In genomic region chr17:6374271-6374691, GRCh38 we compare ENCODE assay signal across 11 cellular contexts.
A peak's percentile ranks its signal among the peaks of the same experiment; 100 is the strongest.
DNase-seq lines count a peak whose midpoint lies in the region; ATAC-seq, FAIRE-seq and TF ChIP-seq lines count a peak whose summit lies in the region.
"Had no signal": no experiment of that assay in that cellular context is flagged by ENCODE, and none has a peak within 500 bp of the region (broad histone marks: within the 10 kb centered on the region; RNA-seq: fewer than 3 reads in every experiment).

No MANE protein-coding gene starts in this region.

- ATAC-seq in stimulated activated naive B cell treated with anti-CD40 and anti-IgM and Interleukin-4, amounts not matched to agents 10 μg/mL and 1 μg/mL and 100 μg/mL, for 72 hours (replicated peaks): peak; percentile 70 to 76
- ATAC-seq in HG03354 (IDR thresholded peaks at IDR 0.05; ENCODE audit: poor library complexity, severe bottlenecking, unreplicated experiment): no peak
- ATAC-seq: naive thymus-derived CD4-positive, alpha-beta T cell had no signal

- H4K20me1 ChIP-seq in hepatocyte (ENCODE audit: insufficient read depth, poor library complexity, severe bottlenecking): no peaks in the 10 kb centered on the region

- peak overlapping the region; percentile 47 for H3K4me2 ChIP-seq in hepatocyte

- no peak overlapping the region for H3K4me3 ChIP-seq in hepatocyte
- no peak overlapping the region for H3K4me3 ChIP-seq in MG63
- H3K4me3 ChIP-seq: SK-N-MC had no signal

- H3K4me3 Mint-ChIP-seq in activated naive CD4-positive, alpha-beta T cell treated with anti-CD3 and anti-CD28 coated beads for 36 hours: peak overlapping the region; percentile 23
- H3K4me3 Mint-ChIP-seq in stimulated activated naive B cell treated with anti-CD40 and anti-IgM and Interleukin-4, amounts not matched to agents 10 μg/mL and 1 μg/mL and 100 μg/mL, for 72 hours: peak overlapping the region; percentile 0 to 45
- H3K4me3 Mint-ChIP-seq: activated CD8-positive, alpha-beta memory T cell treated with anti-CD3 and anti-CD28 coated beads, Interleukin-2, amount 10 ng/mL, durations not matched to agents 7 days and 5 days; naive thymus-derived CD4-positive, alpha-beta T cell had no signal

- H3K27ac ChIP-seq in hepatocyte: peak overlapping the region; percentile 74
- H3K27ac ChIP-seq: SK-N-MC had no signal

- H2AFZ ChIP-seq in hepatocyte: no peak overlapping the region

- no peaks in the 10 kb centered on the region for H3K36me3 Mint-ChIP-seq in activated naive CD4-positive, alpha-beta T cell treated with anti-CD3 and anti-CD28 coated beads for 36 hours (ENCODE audit: low read depth)
- H3K36me3 Mint-ChIP-seq in stimulated activated naive B cell treated with anti-CD40 and anti-IgM and Interleukin-4, amounts not matched to agents 10 μg/mL and 1 μg/mL and 100 μg/mL, for 72 hours: no peaks in the 10 kb centered on the region
- H3K36me3 Mint-ChIP-seq: activated CD8-positive, alpha-beta memory T cell treated with anti-CD3 and anti-CD28 coated beads, Interleukin-2, amount 10 ng/mL, durations not matched to agents 7 days and 5 days; naive thymus-derived CD4-positive, alpha-beta T cell had no signal

- no peak for FAIRE-seq in HTR-8/SVneo (lab: Jason Lieb, UNC)

- no peak for TF ChIP-seq CTCF in hepatocyte (IDR thresholded peaks at IDR 0.05; ENCODE audit: poor library complexity)

- H3K4me1 Mint-ChIP-seq in activated naive CD4-positive, alpha-beta T cell treated with anti-CD3 and anti-CD28 coated beads for 36 hours (ENCODE audit: low read depth): peaks cover 21% of the 10 kb centered on the region
- peaks cover 11 to 18% of the 10 kb centered on the region in 2 donors for H3K4me1 Mint-ChIP-seq in stimulated activated naive B cell treated with anti-CD40 and anti-IgM and Interleukin-4, amounts not matched to agents 10 μg/mL and 1 μg/mL and 100 μg/mL, for 72 hours

- H3K27ac Mint-ChIP-seq in activated naive CD4-positive, alpha-beta T cell treated with anti-CD3 and anti-CD28 coated beads for 36 hours: peak overlapping the region; percentile 86
- peak overlapping the region; percentile 82 for H3K27ac Mint-ChIP-seq in stimulated activated naive B cell treated with anti-CD40 and anti-IgM and Interleukin-4, amounts not matched to agents 10 μg/mL and 1 μg/mL and 100 μg/mL, for 72 hours
- H3K27ac Mint-ChIP-seq: activated CD8-positive, alpha-beta memory T cell treated with anti-CD3 and anti-CD28 coated beads, Interleukin-2, amount 10 ng/mL, durations not matched to agents 7 days and 5 days; naive thymus-derived CD4-positive, alpha-beta T cell had no signal

- intact Hi-C loops in activated naive CD4-positive, alpha-beta T cell treated with anti-CD3 and anti-CD28 coated beads for 36 hours (cut with micrococcal nuclease): loop anchor here (2.0 to 5.0 kb wide), 4 partner anchors 38 to 789 kb away; partner anchors contain the start of genes C17orf100, MED31 and NLRP1

- no peaks in the 10 kb centered on the region for H3K9me3 Mint-ChIP-seq in activated naive CD4-positive, alpha-beta T cell treated with anti-CD3 and anti-CD28 coated beads for 36 hours
- no peaks in the 10 kb centered on the region for H3K9me3 Mint-ChIP-seq in stimulated activated naive B cell treated with anti-CD40 and anti-IgM and Interleukin-4, amounts not matched to agents 10 μg/mL and 1 μg/mL and 100 μg/mL, for 72 hours

- DNase-seq in activated naive CD4-positive, alpha-beta T cell treated with anti-CD3 and anti-CD28 coated beads for 36 hours: peak; percentile 35
- DNase-seq in activated naive CD4-positive, alpha-beta T cell treated with anti-CD3 and anti-CD28 coated beads, Interleukin-2, amount 50 U/mL, for 16 hours: no peak
- DNase-seq in RPMI7951 (ENCODE audit: low read depth) (peak; percentile 65), hepatocyte (ENCODE audit: low spot score) (peak; percentile 58), MG63 (no peak), HTR-8/SVneo (ENCODE audit: insufficient read length, low spot score) (no peak)
- no peak for DNase-seq in stimulated activated naive B cell treated with anti-CD40 and anti-IgM and Interleukin-4, amounts not matched to agents 10 μg/mL and 1 μg/mL and 100 μg/mL, for 72 hours

- CTCF ChIA-PET in activated naive CD4-positive, alpha-beta T cell treated with anti-CD3 and anti-CD28 coated beads for 36 hours (lab: Charles Lee): no interaction called here

- H3K27me3 ChIP-seq in hepatocyte: no peaks in the 10 kb centered on the region
- H3K27me3 ChIP-seq in MG63: no peaks in the 10 kb centered on the region

- peaks cover 22% of the 10 kb centered on the region for H3K27me3 Mint-ChIP-seq in activated naive CD4-positive, alpha-beta T cell treated with anti-CD3 and anti-CD28 coated beads for 36 hours (ENCODE audit: low read depth)
- H3K27me3 Mint-ChIP-seq in stimulated activated naive B cell treated with anti-CD40 and anti-IgM and Interleukin-4, amounts not matched to agents 10 μg/mL and 1 μg/mL and 100 μg/mL, for 72 hours: peaks cover 24 to 40% of the 10 kb centered on the region in 2 donors

- H3K9me2 ChIP-seq in hepatocyte (replicated peaks; ENCODE audit: insufficient read depth): no peaks in the 10 kb centered on the region

- 11% methylated on average over 2 of the region's 2 CpGs for WGBS in hepatocyte (ENCODE audit: low lambda C conversion rate, missing lambda C conversion rate)

- H3K4me1 ChIP-seq in hepatocyte (ENCODE audit: insufficient read depth): no peaks in the 10 kb centered on the region

- H3K79me2 ChIP-seq in hepatocyte: no peaks in the 10 kb centered on the region

- H3K9me3 ChIP-seq in hepatocyte (ENCODE audit: low read depth) (no peaks in the 10 kb centered on the region), MG63 (no peaks in the 10 kb centered on the region)

- no peaks in the 10 kb centered on the region for H3K36me3 ChIP-seq in hepatocyte (replicated peaks; ENCODE audit: insufficient read depth, low read depth)
- no peaks in the 10 kb centered on the region for H3K36me3 ChIP-seq in MG63

Comparison
In these comparisons a context has a peak if more than half of its experiments do, and no peak if none do; other contexts are left out.
1. DNase-seq: peak in activated naive CD4-positive, alpha-beta T cell treated with anti-CD3 and anti-CD28 coated beads for 36 hours (single experiment), RPMI7951 (single experiment) and hepatocyte (single experiment); none in activated naive CD4-positive, alpha-beta T cell treated with anti-CD3 and anti-CD28 coated beads, Interleukin-2, amount 50 U/mL, for 16 hours (single experiment), stimulated activated naive B cell treated with anti-CD40 and anti-IgM and Interleukin-4, amounts not matched to agents 10 μg/mL and 1 μg/mL and 100 μg/mL, for 72 hours (single experiment), MG63 (single experiment) and HTR-8/SVneo (single experiment).